ENCODE assay signal across 8 cellular contexts in genomic region chr16:31873556-31874353, GRCh38. TPM values are rescaled to one million over a fixed set of nuclear protein-coding genes. Genes with fewer than 3 reads are reported as not detected.
DNase-seq lines count a peak whose midpoint lies in the region; ATAC-seq and FAIRE-seq lines count a peak whose summit lies in the region.

Gene ZNF267, plus strand, starts transcription at chr16:31873807. Its CDS starts 160 bp downstream, at chr16:31873967.

- no peaks in the 10 kb centered on the region for H3K9me3 ChIP-seq in CD8-positive, alpha-beta memory T cell (ENCODE audit: low read length)

- H3K4me3 Mint-ChIP-seq in CD8-positive, alpha-beta memory T cell: peak within 1 kb of the TSS; percentile 94 to 100 (median 97)

- H3K36me3 ChIP-seq in CD8-positive, alpha-beta memory T cell (ENCODE audit: insufficient read depth, low read length): peaks cover 6% of the 10 kb centered on the region

- H3K9me3 Mint-ChIP-seq in CD8-positive, alpha-beta memory T cell: no peaks in the 10 kb centered on the region

- no peaks in the 10 kb centered on the region for H3K27me3 ChIP-seq in CD8-positive, alpha-beta memory T cell (ENCODE audit: insufficient read depth, low read length, poor library complexity, severe bottlenecking)

- POLR2A ChIA-PET in CD8-positive, alpha-beta memory T cell (lab: Charles Lee): interaction anchor here (0.5 to 1.4 kb wide), 13 partner anchors 8 to 1495 kb away, joined by 3 to 8 read pairs (median 5); partner anchors contain the start of gene RUSF1

- FAIRE-seq in endometrium (lab: Jason Lieb, UNC): peak; percentile 92

- ATAC-seq in GM19468 (IDR thresholded peaks at IDR 0.05; ENCODE audit: extremely low read depth, unreplicated experiment): peak; percentile 36

- no peaks in the 10 kb centered on the region for H3K27me3 Mint-ChIP-seq in CD8-positive, alpha-beta memory T cell

- H3K27ac ChIP-seq in CD8-positive, alpha-beta memory T cell (ENCODE audit: low read depth, low read length): peak within 1 kb of the TSS; percentile 92

- H3K4me1 ChIP-seq in CD8-positive, alpha-beta memory T cell (ENCODE audit: insufficient read depth, low read length): peaks cover 75% of the 10 kb centered on the region

- H3K36me3 Mint-ChIP-seq in CD8-positive, alpha-beta memory T cell: peaks cover 0 to 42% (median 6%) of the 10 kb centered on the region in 3 donors

- CTCF ChIA-PET in CD8-positive, alpha-beta memory T cell (lab: Charles Lee): interaction anchor here (1.0 to 1.7 kb wide), 6 partner anchors 8 to 418 kb away, joined by 3 to 6 read pairs (median 3); no protein-coding TSS in a partner anchor

- peak within 1 kb of the TSS; percentile 77 for H3K4me3 ChIP-seq in CD8-positive, alpha-beta memory T cell (ENCODE audit: low read length)

- peak within 1 kb of the TSS; percentile 94 to 100 (median 97) for H3K27ac Mint-ChIP-seq in CD8-positive, alpha-beta memory T cell

- peak; percentile 89 to 96 (median 92) for DNase-seq in CD8-positive, alpha-beta memory T cell
- DNase-seq in HT1080 (ENCODE audit: low read depth) (peak; percentile 87), NOMO-1 treated with dmso at 0.1 percent for 144 hours (lab: John Stamatoyannopoulos, UW; ENCODE audit: unreplicated experiment) (peak; percentile 80), midbrain (lab: John Stamatoyannopoulos, UW) (peak; percentile 90)
- peak; percentile 86 for DNase-seq in activated CD8-positive, alpha-beta memory T cell treated with anti-CD3 and anti-CD28 coated beads, Interleukin-2, amount 50 U/mL, for 24 hours (ENCODE audit: extremely low read depth)
- DNase-seq in stimulated activated CD8-positive, alpha-beta memory T cell treated with anti-CD3 and anti-CD28 coated beads, Interleukin-2, amount 100 ng/mL, for 1 hour (ENCODE audit: low read depth in 2 of 2): peak; percentile 85 to 90

- H3K4me1 Mint-ChIP-seq in CD8-positive, alpha-beta memory T cell: peaks cover 80 to 89% (median 86%) of the 10 kb centered on the region in 3 donors

RNA-seq across cellular contexts. Expression of gene ZNF267, which starts in this region (rescaled TPM):
- 10 to 100 TPM; 89.0 to 89.7 TPM for total RNA-seq in CD8-positive, alpha-beta memory T cell
- polyA plus RNA-seq in CD8-positive, alpha-beta memory T cell: 15.5 TPM
- 11.1 and 11.5 TPM in 2 replicates for total RNA-seq in HT1080 (2014; rRNA removed; shearing (Covaris generic))
- 7.2 and 7.7 TPM in 2 replicates for polyA plus RNA-seq in HT1080 (2015; cell fraction: cytosol; rRNA removed)
- 11.5 and 12.5 TPM in 2 replicates for polyA plus RNA-seq in HT1080 (2015; cell fraction: nucleus; rRNA removed)

Comparison
In these comparisons a context has a peak if more than half of its experiments do, and no peak if none do; other contexts are left out.
1. Peak in every context shown above with its lines: DNase-seq, ATAC-seq, H3K4me3 ChIP-seq and H3K27ac ChIP-seq.